Comparison of ENCODE assay signal across 8 cellular contexts in genomic region chr10:42367532-42368230, GRCh38.
DNase-seq lines count a peak whose midpoint lies in the region; ATAC-seq and TF ChIP-seq lines count a peak whose summit lies in the region.

No MANE protein-coding gene starts in this region.

- no peak overlapping the region for H4K91ac ChIP-seq in trophoblast cell (ENCODE audit: low read depth, low read length)

- no TSS peak for BruUV-seq in Caco-2 (replicated peaks; lab: Mats Ljungman, UMichigan)

- peak overlapping the region in 3 of 4 donors; percentile 85 to 93 (median 93) for H3K4me3 Mint-ChIP-seq in IgD-negative memory B cell
- H3K4me3 Mint-ChIP-seq in progenitor cell of endocrine pancreas (ENCODE audit: low read depth) = no peak overlapping the region
- H3K4me3 Mint-ChIP-seq in Caco-2 (ENCODE audit: unreplicated experiment) = no peak overlapping the region

- H3K27ac Mint-ChIP-seq in IgD-negative memory B cell = peak overlapping the region in 1 of 3 donors; percentile 21
- no peak overlapping the region for H3K27ac Mint-ChIP-seq in progenitor cell of endocrine pancreas
- no peak overlapping the region for H3K27ac Mint-ChIP-seq in Caco-2 (ENCODE audit: unreplicated experiment)

- no peaks in the 10 kb centered on the region for H3K79me2 ChIP-seq in trophoblast cell (ENCODE audit: control insufficient read depth, insufficient read depth, low read length, poor library complexity)

- H3K14ac ChIP-seq in trophoblast cell (ENCODE audit: low read length) = no peak overlapping the region

- H3K4me1 ChIP-seq in trophoblast cell (ENCODE audit: control insufficient read depth in 1 of 2, insufficient read depth in 2 of 2, low read length in 2 of 2) (no peaks in the 10 kb centered on the region), Caco-2 (no peaks in the 10 kb centered on the region)

- peak overlapping the region; percentile 12 for H3K4me2 ChIP-seq in trophoblast cell (ENCODE audit: low read length)

- CTCF ChIA-PET in Caco-2 (lab: Charles Lee) = no interaction called here

- POLR2A ChIA-PET in Caco-2 (lab: Charles Lee) = no interaction called here

- H3K27ac ChIP-seq in C4-2B = peak overlapping the region; percentile 66
- no peak overlapping the region for H3K27ac ChIP-seq in trophoblast cell (ENCODE audit: low read depth, low read length)

- H3K27me3 Mint-ChIP-seq in IgD-negative memory B cell (no peaks in the 10 kb centered on the region), progenitor cell of endocrine pancreas (no peaks in the 10 kb centered on the region), Caco-2 (ENCODE audit: insufficient read depth, unreplicated experiment) (no peaks in the 10 kb centered on the region)

- H3K79me1 ChIP-seq in trophoblast cell (ENCODE audit: low read length) = no peaks in the 10 kb centered on the region

- no peak overlapping the region for H4K12ac ChIP-seq in trophoblast cell (ENCODE audit: low read depth, low read length)

- peak; percentile 20 to 28 for DNase-seq in activated T-cell treated with anti-CD3 and anti-CD28 coated beads, Interleukin-2, amount 50 U/mL, for 48 hours
- peak; percentile 72 to 96 (median 90) for DNase-seq in head of caudate nucleus
- DNase-seq in trophoblast cell = peak; percentile 86 to 90
- DNase-seq in progenitor cell of endocrine pancreas (ENCODE audit: low spot score, unreplicated experiment) = no peak
- DNase-seq in Caco-2 = no peak

- H3K36me3 ChIP-seq in trophoblast cell (ENCODE audit: control insufficient read depth in 1 of 2, insufficient read depth in 2 of 2, low read length in 2 of 2) = no peaks in the 10 kb centered on the region
- H3K36me3 ChIP-seq in Caco-2 (ENCODE audit: control insufficient read depth, insufficient read depth, low read length) = no peaks in the 10 kb centered on the region

- peaks cover 5 to 14% (median 13%) of the 10 kb centered on the region in 3 donors for H3K9me3 Mint-ChIP-seq in IgD-negative memory B cell
- peaks cover 40% of the 10 kb centered on the region for H3K9me3 Mint-ChIP-seq in progenitor cell of endocrine pancreas (ENCODE audit: low read depth)
- peaks cover 60% of the 10 kb centered on the region for H3K9me3 Mint-ChIP-seq in Caco-2 (ENCODE audit: unreplicated experiment)

- no CpG with 5 or more reads among the region's 33 CpGs for WGBS in trophoblast cell (ENCODE audit: extremely low coverage, insufficient coverage, insufficient read length)

- H2BK5ac ChIP-seq in trophoblast cell (ENCODE audit: low read depth, low read length, poor library complexity) = no peak overlapping the region

- no peak overlapping the region for H2AFZ ChIP-seq in trophoblast cell (ENCODE audit: insufficient read depth, low read length, poor library complexity)

- no peaks in the 10 kb centered on the region for H3K36me3 Mint-ChIP-seq in IgD-negative memory B cell
- H3K36me3 Mint-ChIP-seq in progenitor cell of endocrine pancreas (ENCODE audit: insufficient read depth) = no peaks in the 10 kb centered on the region
- H3K36me3 Mint-ChIP-seq in Caco-2 (ENCODE audit: insufficient read depth, unreplicated experiment) = no peaks in the 10 kb centered on the region

- no peak for TF ChIP-seq CTCF in C4-2B (conservative IDR thresholded peaks at IDR 0.05)
- no peak for TF ChIP-seq CTCF in progenitor cell of endocrine pancreas (IDR thresholded peaks at IDR 0.05; ENCODE audit: unreplicated experiment)
- TF ChIP-seq CTCF in Caco-2 (IDR thresholded peaks at IDR 0.05; ENCODE audit: insufficient read depth in 1 of 2, low read depth in 1 of 2, low read length in 1 of 2, severe bottlenecking in 1 of 2, unreplicated experiment in 1 of 2) = no peak

- peak overlapping the region; percentile 62 for H3K4me3 ChIP-seq in trophoblast cell (ENCODE audit: low read depth, low read length)
- no peak overlapping the region for H3K4me3 ChIP-seq in Caco-2 (ENCODE audit: low read depth, low read length)

- no peak overlapping the region for H3K18ac ChIP-seq in trophoblast cell (ENCODE audit: low read length)

- ATAC-seq in GM19463 (IDR thresholded peaks at IDR 0.05; ENCODE audit: unreplicated experiment) = peak; percentile 51

- no peak overlapping the region for H2AK5ac ChIP-seq in trophoblast cell (ENCODE audit: low read length)

- H3K4ac ChIP-seq in trophoblast cell (ENCODE audit: low read depth, low read length) = no peak overlapping the region

- no peak overlapping the region for H3K23ac ChIP-seq in trophoblast cell (ENCODE audit: low read length)

- intact Hi-C loops in head of caudate nucleus (cut with DNase I) (no loop called here), Caco-2 (cut with micrococcal nuclease; ENCODE audit: unreplicated experiment) (no loop called here)

- H3K9me3 ChIP-seq in trophoblast cell (ENCODE audit: insufficient read depth, low read depth, low read length) (peaks cover 21% of the 10 kb centered on the region), Caco-2 (peaks cover 30% of the 10 kb centered on the region; the same call in 1 of the 2 replicates)

- H3K27me3 ChIP-seq in trophoblast cell (ENCODE audit: insufficient read depth, low read length) (no peaks in the 10 kb centered on the region), Caco-2 (replicated peaks; ENCODE audit: control insufficient read depth, insufficient read depth, low read length) (no peaks in the 10 kb centered on the region)

- no peak overlapping the region for H3K9ac ChIP-seq in trophoblast cell (ENCODE audit: low read length)

- no peak overlapping the region for H2BK120ac ChIP-seq in trophoblast cell (ENCODE audit: insufficient read depth, low read length, poor library complexity)

- H4K8ac ChIP-seq in trophoblast cell (ENCODE audit: low read depth, low read length) = no peak overlapping the region

- H3K4me1 Mint-ChIP-seq in IgD-negative memory B cell = no peaks in the 10 kb centered on the region
- H3K4me1 Mint-ChIP-seq in progenitor cell of endocrine pancreas (ENCODE audit: low read depth) = no peaks in the 10 kb centered on the region
- H3K4me1 Mint-ChIP-seq in Caco-2 (ENCODE audit: low read depth, unreplicated experiment) = no peaks in the 10 kb centered on the region

- no peak overlapping the region for H2BK12ac ChIP-seq in trophoblast cell (ENCODE audit: low read length)

Comparison
In these comparisons a context has a peak if more than half of its experiments do, and no peak if none do; other contexts are left out.
1. H3K4me3 Mint-ChIP-seq: peak in IgD-negative memory B cell (3 of 4); none in progenitor cell of endocrine pancreas (single experiment) and Caco-2 (single experiment).
2. DNase-seq: peak in activated T-cell treated with anti-CD3 and anti-CD28 coated beads, Interleukin-2, amount 50 U/mL, for 48 hours (2 of 2), head of caudate nucleus (42 of 42) and trophoblast cell (2 of 2); none in progenitor cell of endocrine pancreas (single experiment) and Caco-2 (0 of 2).